8 cellular contexts compared by ENCODE assay signal in genomic region chr9:93134740-93135444, GRCh38. TPM values are rescaled to one million over a fixed set of nuclear protein-coding genes. Genes with fewer than 3 reads are reported as not detected.
DNase-seq lines count a peak whose midpoint lies in the region; ATAC-seq and TF ChIP-seq lines count a peak whose summit lies in the region.

No MANE protein-coding gene starts in this region.

- H3K9me2 ChIP-seq in GM23338 (ENCODE audit: insufficient read depth), result no peaks in the 10 kb centered on the region

- H3K27me3 ChIP-seq in GM23338 (ENCODE audit: insufficient read depth) (peaks cover 9% of the 10 kb centered on the region), gastroesophageal sphincter (no peaks in the 10 kb centered on the region)

- WGBS in gastroesophageal sphincter (ENCODE audit: low coverage in 1 of 2), 2 donors, result 50 to 78% methylated on average over 2 to 4 of the region's 14 CpGs

- no peaks in the 10 kb centered on the region for H3K9me3 Mint-ChIP-seq in GM23338
- no peaks in the 10 kb centered on the region for H3K9me3 Mint-ChIP-seq in T-cell

- no peak for TF ChIP-seq EP300 in gastroesophageal sphincter (IDR thresholded peaks at IDR 0.05)

- peak overlapping the region; percentile 93 for H3K4me2 ChIP-seq in GM23338

- no peaks in the 10 kb centered on the region for H3K9me3 ChIP-seq in gastroesophageal sphincter

- H3K27me3 Mint-ChIP-seq in GM23338 (ENCODE audit: insufficient read depth, low read depth, poor library complexity) (peaks cover 21% of the 10 kb centered on the region), T-cell (no peaks in the 10 kb centered on the region)

- H3K27ac ChIP-seq in GM23338 (ENCODE audit: low read depth) (no peak overlapping the region), gastroesophageal sphincter (peak overlapping the region; percentile 47 to 98 (median 94))

- no peak for TF ChIP-seq CTCF in GM23338 (conservative IDR thresholded peaks at IDR 0.05; ENCODE audit: low read depth in 2 of 2)
- no peak for TF ChIP-seq CTCF in gastroesophageal sphincter (IDR thresholded peaks at IDR 0.05)

- peak overlapping the region; percentile 74 for H3K4me3 Mint-ChIP-seq in GM23338
- peak overlapping the region; percentile 79 to 87 (median 83) for H3K4me3 Mint-ChIP-seq in T-cell

- no peaks in the 10 kb centered on the region; the same call in 2 of the 3 replicates for H3K36me3 Mint-ChIP-seq in GM23338 (ENCODE audit: low read depth)
- H3K36me3 Mint-ChIP-seq in T-cell, result no peaks in the 10 kb centered on the region

- no peaks in the 10 kb centered on the region for H3F3A ChIP-seq in GM23338 (replicated peaks; ENCODE audit: low read depth)

- ATAC-seq in GM23338 (peak; percentile 4; the same call in 2 of the 3 replicates), T-cell (replicated peaks in 1 of 4) (no peak), gastroesophageal sphincter (no peak), HG03196 (IDR thresholded peaks at IDR 0.05; ENCODE audit: unreplicated experiment) (no peak)

- POLR2A ChIA-PET in T-cell (lab: Charles Lee), result interaction anchor here (0.6 to 1.3 kb wide), 4 partner anchors 70 to 1037 kb away, joined by 3 to 5 read pairs (median 4); no protein-coding TSS in a partner anchor

- peak overlapping the region; percentile 98 for H2AFZ ChIP-seq in GM23338

- DNase-seq in GM23338 (ENCODE audit: low spot score) (no peak), T-cell (no peak), skeletal muscle cell (ENCODE audit: low read depth) (no peak), DMS79 (lab: John Stamatoyannopoulos, UW) (no peak), mesenteric fat pad (ENCODE audit: low spot score) (no peak)
- DNase-seq in activated CD4-positive, CD25-positive, alpha-beta regulatory T cell (lab: John Stamatoyannopoulos, UW), result no peak

- H3K4me1 Mint-ChIP-seq in GM23338 (peaks cover 28% of the 10 kb centered on the region), T-cell (peaks cover 59 to 68% (median 67%) of the 10 kb centered on the region in 3 donors)

- TF ChIP-seq POLR2A in gastroesophageal sphincter (IDR thresholded peaks at IDR 0.05), result no peak

- H3K27ac Mint-ChIP-seq in GM23338 (no peak overlapping the region), T-cell (peak overlapping the region; percentile 83 to 85)

- H3K79me2 ChIP-seq in GM23338 (replicated peaks; ENCODE audit: insufficient read depth), result 0 out of 2 replicates have a peak, but pooled peaks cover 6% of the 10 kb centered on the region

- H4K20me1 ChIP-seq in GM23338 (replicated peaks; ENCODE audit: insufficient read depth), result 0 out of 2 replicates have a peak, but pooled peaks cover 8% of the 10 kb centered on the region

- peak overlapping the region; percentile 87 for H3K4me3 ChIP-seq in GM23338
- H3K4me3 ChIP-seq in gastroesophageal sphincter, result peak overlapping the region; percentile 76 to 78
- peak overlapping the region; percentile 75 for H3K4me3 ChIP-seq in skeletal muscle cell (ENCODE audit: low read depth, low read length)

- no peaks in the 10 kb centered on the region for H3K36me3 ChIP-seq in GM23338 (ENCODE audit: insufficient read depth)
- no peaks in the 10 kb centered on the region for H3K36me3 ChIP-seq in gastroesophageal sphincter

- peaks cover 12% of the 10 kb centered on the region for H3K4me1 ChIP-seq in GM23338 (ENCODE audit: insufficient read depth)
- peaks cover 3 to 59% (median 46%) of the 10 kb centered on the region in 3 donors for H3K4me1 ChIP-seq in gastroesophageal sphincter

- CTCF ChIA-PET in T-cell (lab: Charles Lee), result interaction anchor here in 1 of 2 donors (0.6 kb wide), 1 partner anchor 1020 kb away, joined by 3 read pairs; the partner anchor contains the start of gene SPTLC1

TF ChIP-seq in GM23338, 12 proteins besides CTCF, POLR2A, EP300 and RAD21 (continues in another document):
- TF ChIP-seq NANOG (IDR thresholded peaks at IDR 0.05; ENCODE audit: borderline replicate concordance), result no peak
- TF ChIP-seq JUNB (IDR thresholded peaks at IDR 0.05; ENCODE audit: unreplicated experiment), result no peak
- no peak for TF ChIP-seq ZNF462 (CRISPR knock-in tag; IDR thresholded peaks at IDR 0.05)
- no peak for TF ChIP-seq EZH2 (IDR thresholded peaks at IDR 0.05; ENCODE audit: low read depth, unreplicated experiment)
- TF ChIP-seq CREB1 (CRISPR knock-in tag; IDR thresholded peaks at IDR 0.05; ENCODE audit: low read depth), result no peak

RNA-seq across cellular contexts. Expression of gene NINJ1, which starts 0.8 kb away (rescaled TPM):
- total RNA-seq in GM23338 (2014; rRNA removed; shearing (Covaris generic)), result 31.2 and 39.7 TPM in 2 replicates
- 33.3 and 36.3 TPM in 2 replicates for polyA plus RNA-seq in GM23338 (2016; fragmentation: Nextera tagmentation; extraction: Ambion mirVana)
- 100 to 1,000 TPM in 1 of 5 donors, 10 to 100 TPM in 4; 29.2 to 110 (median 32.0) TPM for total RNA-seq in T-cell
- total RNA-seq in gastroesophageal sphincter, result 10 to 100 TPM; 58.8 to 81.6 (median 75.2) TPM
- 58.8 TPM for total RNA-seq in mesenteric fat pad

RNA-seq across cellular contexts. Expression of gene CARD19, which starts 38.9 kb away (rescaled TPM):
- 24.7 and 36.8 TPM in 2 replicates for total RNA-seq in GM23338 (2014; rRNA removed; shearing (Covaris generic))
- polyA plus RNA-seq in GM23338 (2016; fragmentation: Nextera tagmentation; extraction: Ambion mirVana), result 48.3 and 48.9 TPM in 2 replicates
- total RNA-seq in T-cell, result 10 to 100 TPM; 39.7 to 98.5 (median 72.8) TPM
- total RNA-seq in gastroesophageal sphincter, result 10 to 100 TPM; 78.5 to 82.2 (median 80.1) TPM
- total RNA-seq in mesenteric fat pad, result 38.9 TPM

RNA-seq across cellular contexts. Expression of gene WNK2, which starts 49.0 kb away (rescaled TPM):
- total RNA-seq in GM23338 (2014; rRNA removed; shearing (Covaris generic)), result 93.4 and 102 TPM in 2 replicates
- 56.4 and 61.7 TPM in 2 replicates for polyA plus RNA-seq in GM23338 (2016; fragmentation: Nextera tagmentation; extraction: Ambion mirVana)
- total RNA-seq in T-cell (under 1 TPM; 0.12 to 0.95 (median 0.48) TPM), gastroesophageal sphincter (100 to 1,000 TPM in 1 of 4 donors, 10 to 100 TPM in 3; 26.8 to 104 (median 48.6) TPM), mesenteric fat pad (1.1 TPM)

Comparison
In these comparisons a context has a peak if more than half of its experiments do, and no peak if none do; other contexts are left out.
1. RNA of gene WNK2, which starts 49.0 kb away (total RNA-seq): 93.4 to 102 TPM in GM23338 and 26.8 to 104 TPM in gastroesophageal sphincter; 1.1 TPM in mesenteric fat pad (single experiment) and 0.12 to 0.95 TPM in T-cell; every median in the first group is over 10 times any median in the second.
2. Peak in every context shown above with its lines, with median percentiles within 50 percentile points of each other: H3K4me3 ChIP-seq.